In the genomic region with DNA sequence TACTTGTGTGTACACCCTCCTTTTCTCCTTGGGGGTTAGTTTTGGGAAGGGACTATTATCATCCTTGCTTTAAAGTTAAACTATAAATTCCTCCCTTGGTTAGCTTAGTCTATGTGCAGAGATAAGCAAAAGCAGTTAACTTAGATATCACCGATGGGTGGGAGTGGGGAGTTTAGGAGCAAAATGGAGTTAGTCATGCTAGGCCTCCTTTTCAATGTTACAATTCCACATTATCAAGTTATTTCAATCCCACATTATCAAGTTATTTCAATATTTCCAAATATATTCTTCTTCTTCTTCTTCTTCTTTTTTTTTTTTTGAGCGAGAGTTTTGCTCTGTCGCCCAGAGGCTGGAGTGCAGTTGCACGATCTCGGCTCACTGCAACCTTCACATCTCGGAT, we compare ENCODE assay signal across 21 cellular contexts. TPM values are rescaled to one million over a fixed set of nuclear protein-coding genes. Genes with fewer than 3 reads are reported as not detected.
A peak's percentile ranks its signal among the peaks of the same experiment; 100 is the strongest.
DNase-seq lines count a peak whose midpoint lies in the region; ATAC-seq and TF ChIP-seq lines count a peak whose summit lies in the region.
"Had no signal": no experiment of that assay in that cellular context is flagged by ENCODE, and none has a peak within 500 bp of the region (broad histone marks: within the 10 kb centered on the region; RNA-seq: fewer than 3 reads in every experiment).

No MANE protein-coding gene starts in this region.

- H3K36me3 Mint-ChIP-seq in stimulated activated naive CD8-positive, alpha-beta T cell treated with anti-CD3 and anti-CD28 coated beads, Interleukin-15, Interleukin-2, amounts not matched to agents 100 ng/mL and 50 ng/mL, for 24 hours (ENCODE audit: low read depth) = no peaks in the 10 kb centered on the region
- H3K36me3 Mint-ChIP-seq in activated T-helper 1 cell treated with anti-CD3 and anti-CD28 coated beads, Interleukin-12 subunit alpha, Interleukin-12 subunit beta, Interleukin-2, Interleukin-4 antibody, amounts not matched to agents 30 ng/mL and 10 ng/mL and 1 ng/mL, durations not matched to agents 14 hours and 24 hours and 36 hours (ENCODE audit: low read depth) = no peaks in the 10 kb centered on the region
- H3K36me3 Mint-ChIP-seq in naive B cell (no peaks in the 10 kb centered on the region), type B pancreatic cell (no peaks in the 10 kb centered on the region)

- H3K4me3 Mint-ChIP-seq in stimulated activated naive CD8-positive, alpha-beta T cell treated with anti-CD3 and anti-CD28 coated beads, Interleukin-15, Interleukin-2, amounts not matched to agents 100 ng/mL and 50 ng/mL, for 24 hours = peak overlapping the region; percentile 5
- H3K4me3 Mint-ChIP-seq in activated T-helper 1 cell treated with anti-CD3 and anti-CD28 coated beads, Interleukin-12 subunit alpha, Interleukin-12 subunit beta, Interleukin-2, Interleukin-4 antibody, amounts not matched to agents 30 ng/mL and 10 ng/mL and 1 ng/mL, durations not matched to agents 14 hours and 24 hours and 36 hours = peak overlapping the region; percentile 25
- H3K4me3 Mint-ChIP-seq in naive B cell (peak overlapping the region in 6 of 8 donors; percentile 16 to 96 (median 53)), type B pancreatic cell (peak overlapping the region; percentile 56)

- ATAC-seq in stimulated activated naive CD8-positive, alpha-beta T cell treated with anti-CD3 and anti-CD28 coated beads, Interleukin-15, Interleukin-2, amounts not matched to agents 100 U/mL and 50 U/mL, for 24 hours = no peak
- ATAC-seq in naive B cell (ENCODE audit: low read depth in 2 of 2) (no peak), HG02870 (IDR thresholded peaks at IDR 0.05; ENCODE audit: unreplicated experiment) (no peak)
- ATAC-seq: foreskin keratinocyte, left lobe of liver had no signal

- no peak for DNase-seq in stimulated activated naive CD8-positive, alpha-beta T cell treated with anti-CD3 and anti-CD28 coated beads, Interleukin-15, Interleukin-2, amounts not matched to agents 100 U/mL and 50 U/mL, for 24 hours
- DNase-seq in activated T-helper 1 cell treated with anti-CD3 and anti-CD28 coated beads, Interleukin-12 subunit alpha, Interleukin-12 subunit beta, Interleukin-2, Interleukin-4 antibody, amounts not matched to agents 30 ng/mL and 10 ng/mL and 1 ng/mL, durations not matched to agents 14 hours and 24 hours and 36 hours (ENCODE audit: low spot score) = no peak
- DNase-seq in naive B cell (no peak), type B pancreatic cell (ENCODE audit: extremely low spot score, unreplicated experiment) (no peak), DMS 273 treated with DMSO at 0.1 percent for 48 hours (lab: John Stamatoyannopoulos, UW) (no peak), SIG-M5 (lab: John Stamatoyannopoulos, UW) (no peak)
- DNase-seq: activated CD8-positive, alpha-beta memory T cell treated with anti-CD3 and anti-CD28 coated beads for 24 hours; activated T-cell treated with anti-CD3 and anti-CD28 coated beads, Interleukin-2, amount 50 U/mL, for 24 hours; CD4-positive, alpha-beta memory T cell; DMS153; foreskin keratinocyte; mesendoderm; NCI-H2081; NCI-H345; NCI-H774; RPMI8226; T-helper 9 cell; trophoblast cell had no signal

- H3K27ac Mint-ChIP-seq in stimulated activated naive CD8-positive, alpha-beta T cell treated with anti-CD3 and anti-CD28 coated beads, Interleukin-15, Interleukin-2, amounts not matched to agents 100 ng/mL and 50 ng/mL, for 24 hours = no peak overlapping the region
- H3K27ac Mint-ChIP-seq in activated T-helper 1 cell treated with anti-CD3 and anti-CD28 coated beads, Interleukin-12 subunit alpha, Interleukin-12 subunit beta, Interleukin-2, Interleukin-4 antibody, amounts not matched to agents 30 ng/mL and 10 ng/mL and 1 ng/mL, durations not matched to agents 14 hours and 24 hours and 36 hours = no peak overlapping the region
- peak overlapping the region in 1 of 6 donors; percentile 34 for H3K27ac Mint-ChIP-seq in naive B cell
- H3K27ac Mint-ChIP-seq in type B pancreatic cell = no peak overlapping the region

- H3K4me1 Mint-ChIP-seq in stimulated activated naive CD8-positive, alpha-beta T cell treated with anti-CD3 and anti-CD28 coated beads, Interleukin-15, Interleukin-2, amounts not matched to agents 100 ng/mL and 50 ng/mL, for 24 hours (ENCODE audit: low read depth) = peaks cover 19% of the 10 kb centered on the region
- peaks cover 19% of the 10 kb centered on the region for H3K4me1 Mint-ChIP-seq in activated T-helper 1 cell treated with anti-CD3 and anti-CD28 coated beads, Interleukin-12 subunit alpha, Interleukin-12 subunit beta, Interleukin-2, Interleukin-4 antibody, amounts not matched to agents 30 ng/mL and 10 ng/mL and 1 ng/mL, durations not matched to agents 14 hours and 24 hours and 36 hours (ENCODE audit: low read depth)
- peaks cover 18 to 27% (median 23%) of the 10 kb centered on the region in 3 donors for H3K4me1 Mint-ChIP-seq in naive B cell
- H3K4me1 Mint-ChIP-seq in type B pancreatic cell (ENCODE audit: unreplicated experiment) = peaks cover 16% of the 10 kb centered on the region

- peaks cover 3% of the 10 kb centered on the region for H3K9me3 Mint-ChIP-seq in stimulated activated naive CD8-positive, alpha-beta T cell treated with anti-CD3 and anti-CD28 coated beads, Interleukin-15, Interleukin-2, amounts not matched to agents 100 ng/mL and 50 ng/mL, for 24 hours
- no peaks in the 10 kb centered on the region for H3K9me3 Mint-ChIP-seq in activated T-helper 1 cell treated with anti-CD3 and anti-CD28 coated beads, Interleukin-12 subunit alpha, Interleukin-12 subunit beta, Interleukin-2, Interleukin-4 antibody, amounts not matched to agents 30 ng/mL and 10 ng/mL and 1 ng/mL, durations not matched to agents 14 hours and 24 hours and 36 hours
- H3K9me3 Mint-ChIP-seq in naive B cell (peaks cover 0 to 6% (median 0%) of the 10 kb centered on the region in 7 donors), type B pancreatic cell (no peaks in the 10 kb centered on the region)
- H3K9me3 Mint-ChIP-seq: CD4-positive, alpha-beta memory T cell had no signal

- TF ChIP-seq CTCF in type B pancreatic cell (conservative IDR thresholded peaks at IDR 0.05) = no peak

- intact Hi-C loops in activated T-helper 1 cell treated with anti-CD3 and anti-CD28 coated beads, Interleukin-12 subunit alpha, Interleukin-12 subunit beta, Interleukin-2, Interleukin-4 antibody, amounts not matched to agents 30 ng/mL and 10 ng/mL and 1 ng/mL, durations not matched to agents 14 hours and 24 hours and 36 hours (cut with micrococcal nuclease) = loop anchor here (2.0 to 10.0 kb wide), 4 partner anchors 37 to 1746 kb away; a partner anchor contains a TSS

- no peaks in the 10 kb centered on the region for H3K27me3 Mint-ChIP-seq in stimulated activated naive CD8-positive, alpha-beta T cell treated with anti-CD3 and anti-CD28 coated beads, Interleukin-15, Interleukin-2, amounts not matched to agents 100 ng/mL and 50 ng/mL, for 24 hours
- no peaks in the 10 kb centered on the region for H3K27me3 Mint-ChIP-seq in activated T-helper 1 cell treated with anti-CD3 and anti-CD28 coated beads, Interleukin-12 subunit alpha, Interleukin-12 subunit beta, Interleukin-2, Interleukin-4 antibody, amounts not matched to agents 30 ng/mL and 10 ng/mL and 1 ng/mL, durations not matched to agents 14 hours and 24 hours and 36 hours (ENCODE audit: insufficient read depth)
- H3K27me3 Mint-ChIP-seq in naive B cell = no peaks in the 10 kb centered on the region
- no peaks in the 10 kb centered on the region for H3K27me3 Mint-ChIP-seq in type B pancreatic cell
- H3K27me3 Mint-ChIP-seq: activated T-cell treated with anti-CD3 and anti-CD28 coated beads, Interleukin-2, amount 50 U/mL, for 24 hours; CD4-positive, alpha-beta memory T cell had no signal

RNA-seq across cellular contexts. Expression of a gene that starts 1.7 kb away (rescaled TPM):
- 8.3 and 8.5 TPM in 2 replicates for total RNA-seq in activated T-helper 1 cell treated with anti-CD3 and anti-CD28 coated beads, Interleukin-12 subunit alpha, Interleukin-12 subunit beta, Interleukin-2, Interleukin-4 antibody, amounts not matched to agents 30 ng/mL and 10 ng/mL and 1 ng/mL, durations not matched to agents 14 hours and 24 hours and 36 hours
- 10 to 100 TPM; 22.0 to 38.9 (median 24.5) TPM for polyA plus RNA-seq in naive B cell (ENCODE audit: low read depth in 6 of 6)
- total RNA-seq in type B pancreatic cell (ENCODE audit: low replicate concordance) = 19.8 and 23.0 TPM in 2 replicates

Comparison
In these comparisons a context has a peak if more than half of its experiments do, and no peak if none do; other contexts are left out.
1. H3K4me3 Mint-ChIP-seq: peak in every context shown above with its lines; median percentile 56 in type B pancreatic cell; 53 in naive B cell; 25 in activated T-helper 1 cell treated with anti-CD3 and anti-CD28 coated beads, Interleukin-12 subunit alpha, Interleukin-12 subunit beta, Interleukin-2, Interleukin-4 antibody, amounts not matched to agents 30 ng/mL and 10 ng/mL and 1 ng/mL, durations not matched to agents 14 hours and 24 hours and 36 hours; 5 in stimulated activated naive CD8-positive, alpha-beta T cell treated with anti-CD3 and anti-CD28 coated beads, Interleukin-15, Interleukin-2, amounts not matched to agents 100 ng/mL and 50 ng/mL, for 24 hours.